ENCODE assay signal across 1 cellular context in the genomic region with DNA sequence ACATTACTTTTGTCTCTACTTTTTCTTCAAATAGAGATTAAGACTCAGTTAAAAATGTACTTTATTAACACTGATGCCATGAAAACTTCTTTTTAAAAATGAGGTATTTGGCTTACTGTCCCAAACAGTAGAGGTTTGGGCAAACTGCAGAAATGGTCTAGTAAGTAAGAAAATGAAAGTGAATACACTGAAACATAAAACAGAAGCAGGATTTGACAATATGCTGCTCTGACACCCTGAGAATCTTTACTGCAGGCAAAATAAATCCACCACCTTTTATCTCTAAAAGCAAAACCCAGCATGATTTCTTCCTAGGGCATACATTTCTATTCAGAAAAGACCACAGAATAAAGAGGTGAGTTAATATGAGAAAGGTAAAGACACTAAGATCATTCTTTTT.
TF ChIP-seq lines count a peak whose summit lies in the region.

No MANE protein-coding gene starts in this region.

TF ChIP-seq in GM23338, 12 proteins besides CTCF, POLR2A, EP300 and RAD21 (continued from another document):
- no peak for TF ChIP-seq ZNF462 (CRISPR knock-in tag; IDR thresholded peaks at IDR 0.05)
- no peak for TF ChIP-seq EZH2 (IDR thresholded peaks at IDR 0.05; ENCODE audit: low read depth, unreplicated experiment)
- no peak for TF ChIP-seq CREB1 (CRISPR knock-in tag; IDR thresholded peaks at IDR 0.05; ENCODE audit: low read depth)
- TF ChIP-seq ZNF114 (CRISPR knock-in tag; IDR thresholded peaks at IDR 0.05) = no peak
- TF ChIP-seq, protein P1, sequence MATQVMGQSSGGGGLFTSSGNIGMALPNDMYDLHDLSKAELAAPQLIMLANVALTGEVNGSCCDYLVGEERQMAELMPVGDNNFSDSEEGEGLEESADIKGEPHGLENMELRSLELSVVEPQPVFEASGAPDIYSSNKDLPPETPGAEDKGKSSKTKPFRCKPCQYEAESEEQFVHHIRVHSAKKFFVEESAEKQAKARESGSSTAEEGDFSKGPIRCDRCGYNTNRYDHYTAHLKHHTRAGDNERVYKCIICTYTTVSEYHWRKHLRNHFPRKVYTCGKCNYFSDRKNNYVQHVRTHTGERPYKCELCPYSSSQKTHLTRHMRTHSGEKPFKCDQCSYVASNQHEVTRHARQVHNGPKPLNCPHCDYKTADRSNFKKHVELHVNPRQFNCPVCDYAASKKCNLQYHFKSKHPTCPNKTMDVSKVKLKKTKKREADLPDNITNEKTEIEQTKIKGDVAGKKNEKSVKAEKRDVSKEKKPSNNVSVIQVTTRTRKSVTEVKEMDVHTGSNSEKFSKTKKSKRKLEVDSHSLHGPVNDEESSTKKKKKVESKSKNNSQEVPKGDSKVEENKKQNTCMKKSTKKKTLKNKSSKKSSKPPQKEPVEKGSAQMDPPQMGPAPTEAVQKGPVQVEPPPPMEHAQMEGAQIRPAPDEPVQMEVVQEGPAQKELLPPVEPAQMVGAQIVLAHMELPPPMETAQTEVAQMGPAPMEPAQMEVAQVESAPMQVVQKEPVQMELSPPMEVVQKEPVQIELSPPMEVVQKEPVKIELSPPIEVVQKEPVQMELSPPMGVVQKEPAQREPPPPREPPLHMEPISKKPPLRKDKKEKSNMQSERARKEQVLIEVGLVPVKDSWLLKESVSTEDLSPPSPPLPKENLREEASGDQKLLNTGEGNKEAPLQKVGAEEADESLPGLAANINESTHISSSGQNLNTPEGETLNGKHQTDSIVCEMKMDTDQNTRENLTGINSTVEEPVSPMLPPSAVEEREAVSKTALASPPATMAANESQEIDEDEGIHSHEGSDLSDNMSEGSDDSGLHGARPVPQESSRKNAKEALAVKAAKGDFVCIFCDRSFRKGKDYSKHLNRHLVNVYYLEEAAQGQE (IDR thresholded peaks at IDR 0.05; ENCODE audit: unreplicated experiment) = no peak
- TF ChIP-seq NANOG (IDR thresholded peaks at IDR 0.05; ENCODE audit: borderline replicate concordance) = no peak
- TF ChIP-seq, protein P2, sequence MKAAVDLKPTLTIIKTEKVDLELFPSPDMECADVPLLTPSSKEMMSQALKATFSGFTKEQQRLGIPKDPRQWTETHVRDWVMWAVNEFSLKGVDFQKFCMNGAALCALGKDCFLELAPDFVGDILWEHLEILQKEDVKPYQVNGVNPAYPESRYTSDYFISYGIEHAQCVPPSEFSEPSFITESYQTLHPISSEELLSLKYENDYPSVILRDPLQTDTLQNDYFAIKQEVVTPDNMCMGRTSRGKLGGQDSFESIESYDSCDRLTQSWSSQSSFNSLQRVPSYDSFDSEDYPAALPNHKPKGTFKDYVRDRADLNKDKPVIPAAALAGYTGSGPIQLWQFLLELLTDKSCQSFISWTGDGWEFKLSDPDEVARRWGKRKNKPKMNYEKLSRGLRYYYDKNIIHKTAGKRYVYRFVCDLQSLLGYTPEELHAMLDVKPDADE (IDR thresholded peaks at IDR 0.05) = no peak
- no peak for TF ChIP-seq EZH2phosphoT487 (IDR thresholded peaks at IDR 0.05; ENCODE audit: unreplicated experiment)
- no peak for TF ChIP-seq JUNB (IDR thresholded peaks at IDR 0.05; ENCODE audit: unreplicated experiment)
- TF ChIP-seq ZNF331 (CRISPR knock-in tag; IDR thresholded peaks at IDR 0.05; ENCODE audit: low read depth) = no peak
